Comparison of ENCODE assay signal across 24 cellular contexts in the genomic region with DNA sequence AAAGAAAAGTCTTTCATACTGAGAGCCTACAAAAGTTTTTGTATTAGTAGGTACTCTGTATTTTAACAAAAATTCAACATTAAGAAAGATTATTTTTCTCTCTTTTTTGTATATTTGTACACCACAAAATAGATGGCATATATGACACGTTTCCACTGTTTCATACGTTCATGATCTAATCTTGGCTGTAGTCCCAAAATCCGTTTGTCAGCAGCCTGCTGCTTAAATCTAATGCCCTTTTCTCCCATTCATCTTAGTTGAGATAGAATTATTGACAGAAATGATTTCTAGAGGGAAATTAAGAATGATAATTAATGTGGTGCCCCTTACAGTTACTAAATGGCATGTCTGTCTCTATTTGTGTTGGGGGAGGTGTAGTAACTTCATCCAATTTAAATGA.
DNase-seq lines count a peak whose midpoint lies in the region; ATAC-seq, FAIRE-seq and TF ChIP-seq lines count a peak whose summit lies in the region.
"Had no signal": no experiment of that assay in that cellular context is flagged by ENCODE, and none has a peak within 500 bp of the region (broad histone marks: within the 10 kb centered on the region; RNA-seq: fewer than 3 reads in every experiment).

No MANE protein-coding gene starts in this region.

- H3K4me3 Mint-ChIP-seq in activated T-helper 2 cell treated with anti-CD3 and anti-CD28 coated beads, Interferon-gamma antibody, Interleukin-2, Interleukin-4, amounts not matched to agents 10 μg/mL and 5 μg/mL and 100 μg/mL, durations not matched to agents 14 hours and 24 hours and 36 hours (ENCODE audit: low read depth), result no peak overlapping the region
- H3K4me3 Mint-ChIP-seq: CD8-positive, alpha-beta T cell; H9 had no signal

- no peak overlapping the region for H3K27ac Mint-ChIP-seq in activated T-helper 2 cell treated with anti-CD3 and anti-CD28 coated beads, Interferon-gamma antibody, Interleukin-2, Interleukin-4, amounts not matched to agents 10 μg/mL and 5 μg/mL and 100 μg/mL, durations not matched to agents 14 hours and 24 hours and 36 hours
- H3K27ac Mint-ChIP-seq: CD8-positive, alpha-beta T cell; H9 had no signal

- no peak for FAIRE-seq in bronchial epithelial cell (lab: Jason Lieb, UNC)

- no peaks in the 10 kb centered on the region for H3K27me3 Mint-ChIP-seq in activated T-helper 2 cell treated with anti-CD3 and anti-CD28 coated beads, Interferon-gamma antibody, Interleukin-2, Interleukin-4, amounts not matched to agents 10 μg/mL and 5 μg/mL and 100 μg/mL, durations not matched to agents 14 hours and 24 hours and 36 hours (ENCODE audit: low read depth)

- H3K4me1 Mint-ChIP-seq in activated T-helper 2 cell treated with anti-CD3 and anti-CD28 coated beads, Interferon-gamma antibody, Interleukin-2, Interleukin-4, amounts not matched to agents 10 μg/mL and 5 μg/mL and 100 μg/mL, durations not matched to agents 14 hours and 24 hours and 36 hours (ENCODE audit: low read depth), result no peaks in the 10 kb centered on the region
- H3K4me1 Mint-ChIP-seq: H9 had no signal

- intact Hi-C loops in activated T-helper 2 cell treated with anti-CD3 and anti-CD28 coated beads, Interferon-gamma antibody, Interleukin-2, Interleukin-4, amounts not matched to agents 10 μg/mL and 5 μg/mL and 100 μg/mL, durations not matched to agents 14 hours and 24 hours and 36 hours (cut with micrococcal nuclease), result no loop called here

- no peaks in the 10 kb centered on the region for H3K36me3 ChIP-seq in bronchial epithelial cell (ENCODE audit: control insufficient read depth, insufficient read depth, low read length)

- no peak for TF ChIP-seq CTCF in bronchial epithelial cell (IDR thresholded peaks at IDR 0.05; ENCODE audit: insufficient read depth, low read length, severe bottlenecking)

- ATAC-seq in HG02798 (IDR thresholded peaks at IDR 0.05; ENCODE audit: poor library complexity, unreplicated experiment), result no peak
- ATAC-seq: CD8-positive, alpha-beta T cell had no signal

- peaks cover 27% of the 10 kb centered on the region for H3K9me3 Mint-ChIP-seq in activated T-helper 2 cell treated with anti-CD3 and anti-CD28 coated beads, Interferon-gamma antibody, Interleukin-2, Interleukin-4, amounts not matched to agents 10 μg/mL and 5 μg/mL and 100 μg/mL, durations not matched to agents 14 hours and 24 hours and 36 hours
- H3K9me3 Mint-ChIP-seq: H9 had no signal

- H3K36me3 Mint-ChIP-seq in activated T-helper 2 cell treated with anti-CD3 and anti-CD28 coated beads, Interferon-gamma antibody, Interleukin-2, Interleukin-4, amounts not matched to agents 10 μg/mL and 5 μg/mL and 100 μg/mL, durations not matched to agents 14 hours and 24 hours and 36 hours (ENCODE audit: low read depth), result no peaks in the 10 kb centered on the region
- H3K36me3 Mint-ChIP-seq: CD8-positive, alpha-beta T cell had no signal

- H3K4me3 ChIP-seq in bronchial epithelial cell (ENCODE audit: low read depth, low read length), result no peak overlapping the region
- H3K4me3 ChIP-seq: SK-N-MC had no signal

- no peaks in the 10 kb centered on the region for H3K27me3 ChIP-seq in bronchial epithelial cell (ENCODE audit: control insufficient read depth, insufficient read depth, low read length)

- DNase-seq in NCI-H1105 treated with DMSO at 0.1 percent for 48 hours (lab: John Stamatoyannopoulos, UW) (peak; percentile 65), NCI-H1105 (lab: John Stamatoyannopoulos, UW) (no peak), bronchial epithelial cell (ENCODE audit: low read depth) (peak; percentile 2), fibroblast of peridontal ligament (ENCODE audit: extremely low read depth) (peak; percentile 11), pulmonary artery endothelial cell (ENCODE audit: low read depth, low spot score) (peak; percentile 3), NCI-H2227 (lab: John Stamatoyannopoulos, UW; ENCODE audit: unreplicated experiment) (no peak)
- no peak for DNase-seq in activated T-helper 2 cell treated with anti-CD3 and anti-CD28 coated beads, Interferon-gamma antibody, Interleukin-2, Interleukin-4, amounts not matched to agents 10 μg/mL and 5 μg/mL and 100 μg/mL, durations not matched to agents 14 hours and 24 hours and 36 hours (ENCODE audit: low spot score)
- DNase-seq: 8988T; AML-193; C1 segment of cervical spinal cord; CD8-positive, alpha-beta T cell; DMS53; EL; GF-D8; H9; KBM-7; NCI-H1092 treated with DMSO at 0.1 percent for 48 hours; NCI-H2081 treated with DMSO at 0.1 percent for 48 hours; NCI-H2171 treated with DMSO at 0.1 percent for 48 hours; NK-92 treated with Interleukin-12 subunit alpha and Interleukin-12 subunit beta, amount 100 ng/mL, for 24 hours; SHP77 treated with DMSO at 0.1 percent for 48 hours; SW 1271 had no signal

Comparison
In these comparisons a context has a peak if more than half of its experiments do, and no peak if none do; other contexts are left out.
1. DNase-seq: peak in NCI-H1105 treated with DMSO at 0.1 percent for 48 hours (single experiment), bronchial epithelial cell (single experiment), fibroblast of peridontal ligament (single experiment) and pulmonary artery endothelial cell (single experiment); none in NCI-H1105 (single experiment), activated T-helper 2 cell treated with anti-CD3 and anti-CD28 coated beads, Interferon-gamma antibody, Interleukin-2, Interleukin-4, amounts not matched to agents 10 μg/mL and 5 μg/mL and 100 μg/mL, durations not matched to agents 14 hours and 24 hours and 36 hours (single experiment) and NCI-H2227 (single experiment).